In the genomic region with DNA sequence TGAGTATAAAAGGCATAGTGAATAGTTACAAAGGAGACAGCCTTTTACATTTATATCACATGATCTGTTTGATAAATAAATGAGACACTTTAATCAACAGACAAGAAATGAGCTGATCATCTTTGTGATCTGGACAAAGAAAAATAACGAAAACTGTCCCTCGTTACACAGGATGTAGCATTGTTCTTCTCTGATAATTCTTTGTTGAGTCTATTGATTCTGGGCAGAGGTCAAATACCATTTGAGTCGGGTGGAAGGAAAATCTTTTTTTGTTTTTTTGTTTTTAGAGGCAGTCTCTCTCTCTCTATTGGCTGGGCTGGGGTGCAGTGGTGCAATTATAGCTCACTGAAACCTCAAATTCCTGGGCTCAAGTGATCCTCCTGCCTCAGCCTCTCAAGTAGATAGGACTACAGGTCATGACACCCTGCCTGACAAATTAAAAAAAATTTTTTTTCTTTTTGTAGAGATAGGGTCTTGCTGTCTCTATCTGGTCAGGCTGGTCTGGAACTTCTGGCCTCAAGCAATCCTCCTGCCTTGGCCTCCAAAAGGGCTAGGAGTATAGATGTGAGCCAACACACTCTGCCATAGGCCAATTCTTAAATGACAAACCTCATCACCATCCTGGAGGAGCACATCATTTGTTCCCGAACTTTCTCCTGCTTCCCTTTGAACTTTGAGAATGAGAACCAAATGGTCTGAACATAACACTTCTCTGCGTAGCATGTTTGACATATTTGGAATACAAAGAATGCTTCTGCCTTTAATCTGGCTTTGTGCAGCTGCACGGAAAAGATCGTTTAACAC, we compare ENCODE assay signal across 1 cellular context.
TF ChIP-seq lines count a peak whose summit lies in the region.

No MANE protein-coding gene starts in this region.

TF ChIP-seq in HepG2, 621 proteins besides CTCF, POLR2A, EP300 and RAD21 (continued from another document and continues in another):
- TF ChIP-seq, protein P1, sequence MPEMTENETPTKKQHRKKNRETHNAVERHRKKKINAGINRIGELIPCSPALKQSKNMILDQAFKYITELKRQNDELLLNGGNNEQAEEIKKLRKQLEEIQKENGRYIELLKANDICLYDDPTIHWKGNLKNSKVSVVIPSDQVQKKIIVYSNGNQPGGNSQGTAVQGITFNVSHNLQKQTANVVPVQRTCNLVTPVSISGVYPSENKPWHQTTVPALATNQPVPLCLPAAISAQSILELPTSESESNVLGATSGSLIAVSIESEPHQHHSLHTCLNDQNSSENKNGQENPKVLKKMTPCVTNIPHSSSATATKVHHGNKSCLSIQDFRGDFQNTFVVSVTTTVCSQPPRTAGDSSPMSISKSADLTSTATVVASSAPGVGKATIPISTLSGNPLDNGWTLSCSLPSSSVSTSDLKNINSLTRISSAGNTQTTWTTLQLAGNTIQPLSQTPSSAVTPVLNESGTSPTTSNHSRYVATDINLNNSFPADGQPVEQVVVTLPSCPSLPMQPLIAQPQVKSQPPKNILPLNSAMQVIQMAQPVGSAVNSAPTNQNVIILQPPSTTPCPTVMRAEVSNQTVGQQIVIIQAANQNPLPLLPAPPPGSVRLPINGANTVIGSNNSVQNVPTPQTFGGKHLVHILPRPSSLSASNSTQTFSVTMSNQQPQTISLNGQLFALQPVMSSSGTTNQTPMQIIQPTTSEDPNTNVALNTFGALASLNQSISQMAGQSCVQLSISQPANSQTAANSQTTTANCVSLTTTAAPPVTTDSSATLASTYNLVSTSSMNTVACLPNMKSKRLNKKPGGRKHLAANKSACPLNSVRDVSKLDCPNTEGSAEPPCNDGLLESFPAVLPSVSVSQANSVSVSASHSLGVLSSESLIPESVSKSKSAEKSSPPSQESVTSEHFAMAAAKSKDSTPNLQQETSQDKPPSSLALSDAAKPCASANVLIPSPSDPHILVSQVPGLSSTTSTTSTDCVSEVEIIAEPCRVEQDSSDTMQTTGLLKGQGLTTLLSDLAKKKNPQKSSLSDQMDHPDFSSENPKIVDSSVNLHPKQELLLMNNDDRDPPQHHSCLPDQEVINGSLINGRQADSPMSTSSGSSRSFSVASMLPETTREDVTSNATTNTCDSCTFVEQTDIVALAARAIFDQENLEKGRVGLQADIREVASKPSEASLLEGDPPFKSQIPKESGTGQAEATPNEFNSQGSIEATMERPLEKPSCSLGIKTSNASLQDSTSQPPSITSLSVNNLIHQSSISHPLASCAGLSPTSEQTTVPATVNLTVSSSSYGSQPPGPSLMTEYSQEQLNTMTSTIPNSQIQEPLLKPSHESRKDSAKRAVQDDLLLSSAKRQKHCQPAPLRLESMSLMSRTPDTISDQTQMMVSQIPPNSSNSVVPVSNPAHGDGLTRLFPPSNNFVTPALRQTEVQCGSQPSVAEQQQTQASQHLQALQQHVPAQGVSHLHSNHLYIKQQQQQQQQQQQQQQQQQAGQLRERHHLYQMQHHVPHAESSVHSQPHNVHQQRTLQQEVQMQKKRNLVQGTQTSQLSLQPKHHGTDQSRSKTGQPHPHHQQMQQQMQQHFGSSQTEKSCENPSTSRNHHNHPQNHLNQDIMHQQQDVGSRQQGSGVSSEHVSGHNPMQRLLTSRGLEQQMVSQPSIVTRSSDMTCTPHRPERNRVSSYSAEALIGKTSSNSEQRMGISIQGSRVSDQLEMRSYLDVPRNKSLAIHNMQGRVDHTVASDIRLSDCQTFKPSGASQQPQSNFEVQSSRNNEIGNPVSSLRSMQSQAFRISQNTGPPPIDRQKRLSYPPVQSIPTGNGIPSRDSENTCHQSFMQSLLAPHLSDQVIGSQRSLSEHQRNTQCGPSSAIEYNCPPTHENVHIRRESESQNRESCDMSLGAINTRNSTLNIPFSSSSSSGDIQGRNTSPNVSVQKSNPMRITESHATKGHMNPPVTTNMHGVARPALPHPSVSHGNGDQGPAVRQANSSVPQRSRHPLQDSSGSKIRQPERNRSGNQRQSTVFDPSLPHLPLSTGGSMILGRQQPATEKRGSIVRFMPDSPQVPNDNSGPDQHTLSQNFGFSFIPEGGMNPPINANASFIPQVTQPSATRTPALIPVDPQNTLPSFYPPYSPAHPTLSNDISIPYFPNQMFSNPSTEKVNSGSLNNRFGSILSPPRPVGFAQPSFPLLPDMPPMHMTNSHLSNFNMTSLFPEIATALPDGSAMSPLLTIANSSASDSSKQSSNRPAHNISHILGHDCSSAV (CRISPR knock-in tag; IDR thresholded peaks at IDR 0.05; ENCODE audit: borderline replicate concordance), result no peak
- TF ChIP-seq NFKBIZ (CRISPR knock-in tag; IDR thresholded peaks at IDR 0.05) (no peak), ZNF83 (CRISPR knock-in tag; IDR thresholded peaks at IDR 0.05; ENCODE audit: borderline replicate concordance) (no peak), TBX2 (CRISPR knock-in tag; IDR thresholded peaks at IDR 0.05; ENCODE audit: borderline replicate concordance) (no peak), NFYB (CRISPR knock-in tag; IDR thresholded peaks at IDR 0.05) (no peak), IRF2 (CRISPR knock-in tag; IDR thresholded peaks at IDR 0.05) (no peak), ZNF724P (CRISPR knock-in tag; IDR thresholded peaks at IDR 0.05; ENCODE audit: borderline replicate concordance) (no peak), TRIM24 (CRISPR knock-in tag; IDR thresholded peaks at IDR 0.05) (no peak), NR2F6 (IDR thresholded peaks at IDR 0.05) (peak; percentile 75), NR2F6 (CRISPR knock-in tag; IDR thresholded peaks at IDR 0.05) (peak; percentile 58; the same call in 1 of the 2 replicates), FLYWCH1 (CRISPR knock-in tag; IDR thresholded peaks at IDR 0.05) (no peak), ZFP90 (CRISPR knock-in tag; IDR thresholded peaks at IDR 0.05; ENCODE audit: borderline replicate concordance) (no peak), ONECUT2 (CRISPR knock-in tag; IDR thresholded peaks at IDR 0.05) (peak; percentile 64; the same call in 1 of the 2 replicates), DMAP1 (CRISPR knock-in tag; IDR thresholded peaks at IDR 0.05) (no peak), IKZF4 (CRISPR knock-in tag; IDR thresholded peaks at IDR 0.05; ENCODE audit: borderline replicate concordance, low read depth, not compliant biosample characterization) (no peak), WIZ (CRISPR knock-in tag; IDR thresholded peaks at IDR 0.05) (no peak)
- TF ChIP-seq, protein P2, sequence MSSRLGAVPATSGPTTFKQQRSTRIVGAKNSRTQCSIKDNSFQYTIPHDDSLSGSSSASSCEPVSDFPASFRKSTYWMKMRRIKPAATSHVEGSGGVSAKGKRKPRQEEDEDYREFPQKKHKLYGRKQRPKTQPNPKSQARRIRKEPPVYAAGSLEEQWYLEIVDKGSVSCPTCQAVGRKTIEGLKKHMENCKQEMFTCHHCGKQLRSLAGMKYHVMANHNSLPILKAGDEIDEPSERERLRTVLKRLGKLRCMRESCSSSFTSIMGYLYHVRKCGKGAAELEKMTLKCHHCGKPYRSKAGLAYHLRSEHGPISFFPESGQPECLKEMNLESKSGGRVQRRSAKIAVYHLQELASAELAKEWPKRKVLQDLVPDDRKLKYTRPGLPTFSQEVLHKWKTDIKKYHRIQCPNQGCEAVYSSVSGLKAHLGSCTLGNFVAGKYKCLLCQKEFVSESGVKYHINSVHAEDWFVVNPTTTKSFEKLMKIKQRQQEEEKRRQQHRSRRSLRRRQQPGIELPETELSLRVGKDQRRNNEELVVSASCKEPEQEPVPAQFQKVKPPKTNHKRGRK (CRISPR knock-in tag; IDR thresholded peaks at IDR 0.05), result no peak
- TF ChIP-seq, protein P3, sequence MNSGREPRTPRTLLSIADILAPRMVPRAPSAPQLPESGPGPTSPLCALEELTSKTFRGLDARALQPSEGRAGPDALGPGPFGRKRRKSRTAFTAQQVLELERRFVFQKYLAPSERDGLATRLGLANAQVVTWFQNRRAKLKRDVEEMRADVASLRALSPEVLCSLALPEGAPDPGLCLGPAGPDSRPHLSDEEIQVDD (CRISPR knock-in tag; IDR thresholded peaks at IDR 0.05; ENCODE audit: borderline replicate concordance), result no peak
- TF ChIP-seq, protein P4, sequence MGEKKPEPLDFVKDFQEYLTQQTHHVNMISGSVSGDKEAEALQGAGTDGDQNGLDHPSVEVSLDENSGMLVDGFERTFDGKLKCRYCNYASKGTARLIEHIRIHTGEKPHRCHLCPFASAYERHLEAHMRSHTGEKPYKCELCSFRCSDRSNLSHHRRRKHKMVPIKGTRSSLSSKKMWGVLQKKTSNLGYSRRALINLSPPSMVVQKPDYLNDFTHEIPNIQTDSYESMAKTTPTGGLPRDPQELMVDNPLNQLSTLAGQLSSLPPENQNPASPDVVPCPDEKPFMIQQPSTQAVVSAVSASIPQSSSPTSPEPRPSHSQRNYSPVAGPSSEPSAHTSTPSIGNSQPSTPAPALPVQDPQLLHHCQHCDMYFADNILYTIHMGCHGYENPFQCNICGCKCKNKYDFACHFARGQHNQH (CRISPR knock-in tag; IDR thresholded peaks at IDR 0.05), result no peak
- TF ChIP-seq, protein P5, sequence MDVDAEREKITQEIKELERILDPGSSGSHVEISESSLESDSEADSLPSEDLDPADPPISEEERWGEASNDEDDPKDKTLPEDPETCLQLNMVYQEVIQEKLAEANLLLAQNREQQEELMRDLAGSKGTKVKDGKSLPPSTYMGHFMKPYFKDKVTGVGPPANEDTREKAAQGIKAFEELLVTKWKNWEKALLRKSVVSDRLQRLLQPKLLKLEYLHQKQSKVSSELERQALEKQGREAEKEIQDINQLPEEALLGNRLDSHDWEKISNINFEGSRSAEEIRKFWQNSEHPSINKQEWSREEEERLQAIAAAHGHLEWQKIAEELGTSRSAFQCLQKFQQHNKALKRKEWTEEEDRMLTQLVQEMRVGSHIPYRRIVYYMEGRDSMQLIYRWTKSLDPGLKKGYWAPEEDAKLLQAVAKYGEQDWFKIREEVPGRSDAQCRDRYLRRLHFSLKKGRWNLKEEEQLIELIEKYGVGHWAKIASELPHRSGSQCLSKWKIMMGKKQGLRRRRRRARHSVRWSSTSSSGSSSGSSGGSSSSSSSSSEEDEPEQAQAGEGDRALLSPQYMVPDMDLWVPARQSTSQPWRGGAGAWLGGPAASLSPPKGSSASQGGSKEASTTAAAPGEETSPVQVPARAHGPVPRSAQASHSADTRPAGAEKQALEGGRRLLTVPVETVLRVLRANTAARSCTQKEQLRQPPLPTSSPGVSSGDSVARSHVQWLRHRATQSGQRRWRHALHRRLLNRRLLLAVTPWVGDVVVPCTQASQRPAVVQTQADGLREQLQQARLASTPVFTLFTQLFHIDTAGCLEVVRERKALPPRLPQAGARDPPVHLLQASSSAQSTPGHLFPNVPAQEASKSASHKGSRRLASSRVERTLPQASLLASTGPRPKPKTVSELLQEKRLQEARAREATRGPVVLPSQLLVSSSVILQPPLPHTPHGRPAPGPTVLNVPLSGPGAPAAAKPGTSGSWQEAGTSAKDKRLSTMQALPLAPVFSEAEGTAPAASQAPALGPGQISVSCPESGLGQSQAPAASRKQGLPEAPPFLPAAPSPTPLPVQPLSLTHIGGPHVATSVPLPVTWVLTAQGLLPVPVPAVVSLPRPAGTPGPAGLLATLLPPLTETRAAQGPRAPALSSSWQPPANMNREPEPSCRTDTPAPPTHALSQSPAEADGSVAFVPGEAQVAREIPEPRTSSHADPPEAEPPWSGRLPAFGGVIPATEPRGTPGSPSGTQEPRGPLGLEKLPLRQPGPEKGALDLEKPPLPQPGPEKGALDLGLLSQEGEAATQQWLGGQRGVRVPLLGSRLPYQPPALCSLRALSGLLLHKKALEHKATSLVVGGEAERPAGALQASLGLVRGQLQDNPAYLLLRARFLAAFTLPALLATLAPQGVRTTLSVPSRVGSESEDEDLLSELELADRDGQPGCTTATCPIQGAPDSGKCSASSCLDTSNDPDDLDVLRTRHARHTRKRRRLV (CRISPR knock-in tag; IDR thresholded peaks at IDR 0.05), result no peak
- TF ChIP-seq, protein P6, sequence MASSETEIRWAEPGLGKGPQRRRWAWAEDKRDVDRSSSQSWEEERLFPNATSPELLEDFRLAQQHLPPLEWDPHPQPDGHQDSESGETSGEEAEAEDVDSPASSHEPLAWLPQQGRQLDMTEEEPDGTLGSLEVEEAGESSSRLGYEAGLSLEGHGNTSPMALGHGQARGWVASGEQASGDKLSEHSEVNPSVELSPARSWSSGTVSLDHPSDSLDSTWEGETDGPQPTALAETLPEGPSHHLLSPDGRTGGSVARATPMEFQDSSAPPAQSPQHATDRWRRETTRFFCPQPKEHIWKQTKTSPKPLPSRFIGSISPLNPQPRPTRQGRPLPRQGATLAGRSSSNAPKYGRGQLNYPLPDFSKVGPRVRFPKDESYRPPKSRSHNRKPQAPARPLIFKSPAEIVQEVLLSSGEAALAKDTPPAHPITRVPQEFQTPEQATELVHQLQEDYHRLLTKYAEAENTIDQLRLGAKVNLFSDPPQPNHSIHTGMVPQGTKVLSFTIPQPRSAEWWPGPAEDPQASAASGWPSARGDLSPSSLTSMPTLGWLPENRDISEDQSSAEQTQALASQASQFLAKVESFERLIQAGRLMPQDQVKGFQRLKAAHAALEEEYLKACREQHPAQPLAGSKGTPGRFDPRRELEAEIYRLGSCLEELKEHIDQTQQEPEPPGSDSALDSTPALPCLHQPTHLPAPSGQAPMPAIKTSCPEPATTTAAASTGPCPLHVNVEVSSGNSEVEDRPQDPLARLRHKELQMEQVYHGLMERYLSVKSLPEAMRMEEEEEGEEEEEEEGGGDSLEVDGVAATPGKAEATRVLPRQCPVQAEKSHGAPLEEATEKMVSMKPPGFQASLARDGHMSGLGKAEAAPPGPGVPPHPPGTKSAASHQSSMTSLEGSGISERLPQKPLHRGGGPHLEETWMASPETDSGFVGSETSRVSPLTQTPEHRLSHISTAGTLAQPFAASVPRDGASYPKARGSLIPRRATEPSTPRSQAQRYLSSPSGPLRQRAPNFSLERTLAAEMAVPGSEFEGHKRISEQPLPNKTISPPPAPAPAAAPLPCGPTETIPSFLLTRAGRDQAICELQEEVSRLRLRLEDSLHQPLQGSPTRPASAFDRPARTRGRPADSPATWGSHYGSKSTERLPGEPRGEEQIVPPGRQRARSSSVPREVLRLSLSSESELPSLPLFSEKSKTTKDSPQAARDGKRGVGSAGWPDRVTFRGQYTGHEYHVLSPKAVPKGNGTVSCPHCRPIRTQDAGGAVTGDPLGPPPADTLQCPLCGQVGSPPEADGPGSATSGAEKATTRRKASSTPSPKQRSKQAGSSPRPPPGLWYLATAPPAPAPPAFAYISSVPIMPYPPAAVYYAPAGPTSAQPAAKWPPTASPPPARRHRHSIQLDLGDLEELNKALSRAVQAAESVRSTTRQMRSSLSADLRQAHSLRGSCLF (CRISPR knock-in tag; IDR thresholded peaks at IDR 0.05; ENCODE audit: borderline replicate concordance), result no peak
- TF ChIP-seq, protein P7, sequence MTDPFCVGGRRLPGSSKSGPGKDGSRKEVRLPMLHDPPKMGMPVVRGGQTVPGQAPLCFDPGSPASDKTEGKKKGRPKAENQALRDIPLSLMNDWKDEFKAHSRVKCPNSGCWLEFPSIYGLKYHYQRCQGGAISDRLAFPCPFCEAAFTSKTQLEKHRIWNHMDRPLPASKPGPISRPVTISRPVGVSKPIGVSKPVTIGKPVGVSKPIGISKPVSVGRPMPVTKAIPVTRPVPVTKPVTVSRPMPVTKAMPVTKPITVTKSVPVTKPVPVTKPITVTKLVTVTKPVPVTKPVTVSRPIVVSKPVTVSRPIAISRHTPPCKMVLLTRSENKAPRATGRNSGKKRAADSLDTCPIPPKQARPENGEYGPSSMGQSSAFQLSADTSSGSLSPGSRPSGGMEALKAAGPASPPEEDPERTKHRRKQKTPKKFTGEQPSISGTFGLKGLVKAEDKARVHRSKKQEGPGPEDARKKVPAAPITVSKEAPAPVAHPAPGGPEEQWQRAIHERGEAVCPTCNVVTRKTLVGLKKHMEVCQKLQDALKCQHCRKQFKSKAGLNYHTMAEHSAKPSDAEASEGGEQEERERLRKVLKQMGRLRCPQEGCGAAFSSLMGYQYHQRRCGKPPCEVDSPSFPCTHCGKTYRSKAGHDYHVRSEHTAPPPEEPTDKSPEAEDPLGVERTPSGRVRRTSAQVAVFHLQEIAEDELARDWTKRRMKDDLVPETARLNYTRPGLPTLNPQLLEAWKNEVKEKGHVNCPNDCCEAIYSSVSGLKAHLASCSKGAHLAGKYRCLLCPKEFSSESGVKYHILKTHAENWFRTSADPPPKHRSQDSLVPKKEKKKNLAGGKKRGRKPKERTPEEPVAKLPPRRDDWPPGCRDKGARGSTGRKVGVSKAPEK (CRISPR knock-in tag; IDR thresholded peaks at IDR 0.05; ENCODE audit: borderline replicate concordance), result no peak
